In genomic region chr5:154197801-154198461, GRCh38 we compare ENCODE assay signal across 8 cellular contexts. TPM values are rescaled to one million over a fixed set of nuclear protein-coding genes. Genes with fewer than 3 reads are reported as not detected.
DNase-seq lines count a peak whose midpoint lies in the region; ATAC-seq and TF ChIP-seq lines count a peak whose summit lies in the region.

No MANE protein-coding gene starts in this region.

- intact Hi-C loops in prostate gland (cut with DNase I) (no loop called here), A673 (cut with micrococcal nuclease; ENCODE audit: unreplicated experiment) (no loop called here)

- H3K9me3 ChIP-seq in prostate gland (no peaks in the 10 kb centered on the region), A673 (ENCODE audit: low read depth, low read length, poor library complexity, severe bottlenecking) (no peaks in the 10 kb centered on the region)

- no TSS peak for BruUV-seq in A673 (replicated peaks; lab: Mats Ljungman, UMichigan)

- H3K27me3 Mint-ChIP-seq in activated naive CD8-positive, alpha-beta T cell treated with anti-CD3 and anti-CD28 coated beads for 36 hours: no peaks in the 10 kb centered on the region

- TF ChIP-seq CTCF in RWPE1 (conservative IDR thresholded peaks at IDR 0.05; ENCODE audit: low read depth) (no peak), prostate gland (IDR thresholded peaks at IDR 0.05) (no peak), A673 (conservative IDR thresholded peaks at IDR 0.05; ENCODE audit: low read depth, low read length) (no peak)

- peak; percentile 37 for ATAC-seq in HG02678 (IDR thresholded peaks at IDR 0.05; ENCODE audit: unreplicated experiment)
- no peak for ATAC-seq in HG02973 (IDR thresholded peaks at IDR 0.05; ENCODE audit: unreplicated experiment)
- ATAC-seq in HG02885 (IDR thresholded peaks at IDR 0.05; ENCODE audit: poor library complexity, unreplicated experiment): no peak
- ATAC-seq in GM18502 (IDR thresholded peaks at IDR 0.05; ENCODE audit: poor library complexity, unreplicated experiment): no peak

- H3K4me1 Mint-ChIP-seq in activated naive CD8-positive, alpha-beta T cell treated with anti-CD3 and anti-CD28 coated beads for 36 hours: peaks cover 49% of the 10 kb centered on the region

- no peaks in the 10 kb centered on the region for H3K9me3 Mint-ChIP-seq in activated naive CD8-positive, alpha-beta T cell treated with anti-CD3 and anti-CD28 coated beads for 36 hours

- peaks cover 14% of the 10 kb centered on the region for H3K36me3 Mint-ChIP-seq in activated naive CD8-positive, alpha-beta T cell treated with anti-CD3 and anti-CD28 coated beads for 36 hours

- CTCF ChIA-PET in RWPE1 (lab: Yijun Ruan, JAX) (interaction anchor here (0.7 to 1.2 kb wide), 4 partner anchors 8 to 1676 kb away, joined by 3 to 4 read pairs (median 3); no protein-coding TSS in a partner anchor), A673 (lab: Charles Lee) (interaction anchor here (1.4 to 1.5 kb wide), 2 partner anchors 125 to 207 kb away, joined by 5 to 14 read pairs; no protein-coding TSS in a partner anchor)

- H3K4me3 Mint-ChIP-seq in activated naive CD8-positive, alpha-beta T cell treated with anti-CD3 and anti-CD28 coated beads for 36 hours: peak overlapping the region; percentile 30

- H3K36me3 ChIP-seq in prostate gland (no peaks in the 10 kb centered on the region), A673 (ENCODE audit: insufficient read depth, low read length, poor library complexity, severe bottlenecking) (no peaks in the 10 kb centered on the region)

- no peaks in the 10 kb centered on the region for H3K27me3 ChIP-seq in prostate gland (replicated peaks; ENCODE audit: insufficient read depth)
- H3K27me3 ChIP-seq in A673 (replicated peaks; ENCODE audit: insufficient read depth, low read depth, low read length, poor library complexity): no peaks in the 10 kb centered on the region

- peak overlapping the region; percentile 79 for H3K27ac Mint-ChIP-seq in activated naive CD8-positive, alpha-beta T cell treated with anti-CD3 and anti-CD28 coated beads for 36 hours

- H3K27ac ChIP-seq in RWPE1 (peak overlapping the region; percentile 29), prostate gland (no peak overlapping the region), A673 (ENCODE audit: low read depth, low read length, poor library complexity, severe bottlenecking) (no peak overlapping the region)

- no peak overlapping the region for H3K4me3 ChIP-seq in prostate gland
- H3K4me3 ChIP-seq in A673 (ENCODE audit: low read depth, low read length, poor library complexity, severe bottlenecking): no peak overlapping the region

- DNase-seq in RWPE1 (ENCODE audit: low spot score) (peak; percentile 50), prostate gland (ENCODE audit: low spot score) (peak; percentile 34), A673 (ENCODE audit: low spot score) (no peak)
- DNase-seq in activated naive CD8-positive, alpha-beta T cell treated with anti-CD3 and anti-CD28 coated beads for 36 hours: peak; percentile 71

- 61% methylated on average over 8 of the region's 8 CpGs for WGBS in prostate gland

- no peaks in the 10 kb centered on the region for H3K4me1 ChIP-seq in prostate gland (replicated peaks)
- no peaks in the 10 kb centered on the region for H3K4me1 ChIP-seq in A673 (ENCODE audit: insufficient read depth, low read length, poor library complexity, severe bottlenecking)

- TF ChIP-seq POLR2A in prostate gland (IDR thresholded peaks at IDR 0.05): no peak

- POLR2A ChIA-PET in RWPE1 (lab: Yijun Ruan, JAX; ENCODE audit: low non-redundant PET): no interaction called here
- POLR2A ChIA-PET in A673 (lab: Charles Lee; ENCODE audit: low non-redundant PET): no interaction called here

RNA-seq across cellular contexts. Expression of gene GALNT10, which starts 7.4 kb away (rescaled TPM):
- 10 to 100 TPM; 16.8 to 19.8 TPM for total RNA-seq in activated naive CD8-positive, alpha-beta T cell treated with anti-CD3 and anti-CD28 coated beads for 36 hours
- total RNA-seq in prostate gland: 10 to 100 TPM; 21.7 to 27.1 TPM
- total RNA-seq in A673 (2021): 17.9 and 18.0 TPM in 2 replicates
